Comparison of ENCODE assay signal across 17 cellular contexts in genomic region chr7:50687575-50688261, GRCh38.
DNase-seq lines count a peak whose midpoint lies in the region; TF ChIP-seq lines count a peak whose summit lies in the region.
"Had no signal": no experiment of that assay in that cellular context is flagged by ENCODE, and none has a peak within 500 bp of the region (broad histone marks: within the 10 kb centered on the region; RNA-seq: fewer than 3 reads in every experiment).

No MANE protein-coding gene starts in this region.

- H3K36me3 Mint-ChIP-seq in brain = peaks cover 64% of the 10 kb centered on the region
- H3K36me3 Mint-ChIP-seq in glutamatergic neuron (ENCODE audit: unreplicated experiment) = peaks cover 7% of the 10 kb centered on the region
- H3K36me3 Mint-ChIP-seq in activated CD4-positive, alpha-beta memory T cell treated with anti-CD3 and anti-CD28 coated beads for 36 hours = no peaks in the 10 kb centered on the region
- H3K36me3 Mint-ChIP-seq: activated naive CD8-positive, alpha-beta T cell had no signal

- H3K9me3 Mint-ChIP-seq in brain (peaks cover 0 to 10% (median 0%) of the 10 kb centered on the region in 5 experiments), glutamatergic neuron (ENCODE audit: unreplicated experiment) (peaks cover 9% of the 10 kb centered on the region)
- H3K9me3 Mint-ChIP-seq in activated CD4-positive, alpha-beta memory T cell treated with anti-CD3 and anti-CD28 coated beads for 36 hours = no peaks in the 10 kb centered on the region
- H3K9me3 Mint-ChIP-seq: CD14-positive monocyte, IgD-negative memory B cell had no signal

- TF ChIP-seq POLR2A in sigmoid colon (IDR thresholded peaks at IDR 0.05) (no peak), ovary (IDR thresholded peaks at IDR 0.05) (no peak)

- TF ChIP-seq CTCF in brain (conservative IDR thresholded peaks at IDR 0.05) (no peak), glutamatergic neuron (IDR thresholded peaks at IDR 0.05; ENCODE audit: partially characterized antibody, unreplicated experiment) (no peak), sigmoid colon (IDR thresholded peaks at IDR 0.05) (no peak), ovary (IDR thresholded peaks at IDR 0.05) (no peak)

- intact Hi-C loops in sigmoid colon (cut with DNase I) (no loop called here), ovary (cut with DNase I) (loop anchor here in 1 of 4 donors (10.0 kb wide), 1 partner anchor 543 kb away; no protein-coding TSS in a partner anchor)
- intact Hi-C loops in activated CD4-positive, alpha-beta memory T cell treated with anti-CD3 and anti-CD28 coated beads for 36 hours (cut with micrococcal nuclease) = no loop called here

- DNase-seq in GM03348 (ENCODE audit: low spot score) (peak; percentile 79), glutamatergic neuron (no peak), sigmoid colon (no peak), T-helper 9 cell (no peak), globus pallidus (ENCODE audit: low spot score) (no peak), ovary (no peak)
- DNase-seq in activated CD4-positive, alpha-beta memory T cell treated with anti-CD3 and anti-CD28 coated beads for 36 hours = no peak
- DNase-seq: foreskin keratinocyte; NCI-H1105; stimulated activated CD4-positive, alpha-beta T cell treated with anti-CD3 and anti-CD28 coated beads, Interleukin-2, amount 100 ng/mL, for 24 hours; uterus had no signal

- H3K9me3 ChIP-seq in sigmoid colon (no peaks in the 10 kb centered on the region), ovary (no peaks in the 10 kb centered on the region)
- H3K9me3 ChIP-seq: prostate gland, uterus had no signal

- no peaks in the 10 kb centered on the region for H3K27me3 ChIP-seq in sigmoid colon
- H3K27me3 ChIP-seq in ovary = no peaks in the 10 kb centered on the region
- H3K27me3 ChIP-seq: foreskin keratinocyte, uterus had no signal

- H3K27me3 Mint-ChIP-seq in brain = no peaks in the 10 kb centered on the region
- H3K27me3 Mint-ChIP-seq in glutamatergic neuron (ENCODE audit: unreplicated experiment) = peaks cover 6% of the 10 kb centered on the region
- H3K27me3 Mint-ChIP-seq in activated CD4-positive, alpha-beta memory T cell treated with anti-CD3 and anti-CD28 coated beads for 36 hours = no peaks in the 10 kb centered on the region

- peaks cover 0 to 64% (median 52%) of the 10 kb centered on the region in 4 donors for H3K4me1 ChIP-seq in sigmoid colon
- no peaks in the 10 kb centered on the region for H3K4me1 ChIP-seq in ovary (ENCODE audit: insufficient read depth)
- H3K4me1 ChIP-seq: foreskin keratinocyte, uterus had no signal

- POLR2A ChIA-PET in activated CD4-positive, alpha-beta memory T cell treated with anti-CD3 and anti-CD28 coated beads for 36 hours (lab: Charles Lee) = no interaction called here

- TF ChIP-seq EP300 in sigmoid colon (IDR thresholded peaks at IDR 0.05) = no peak
- no peak for TF ChIP-seq EP300 in ovary (IDR thresholded peaks at IDR 0.05)

- H3K4me3 ChIP-seq in sigmoid colon = no peak overlapping the region
- no peak overlapping the region for H3K4me3 ChIP-seq in ovary
- H3K4me3 ChIP-seq: coronary artery, prostate gland, uterus had no signal

- CTCF ChIA-PET in activated CD4-positive, alpha-beta memory T cell treated with anti-CD3 and anti-CD28 coated beads for 36 hours (lab: Charles Lee) = no interaction called here

- H3K27ac Mint-ChIP-seq in brain = peak overlapping the region in 4 of 5 experiments; percentile 2 to 43 (median 12)
- peak overlapping the region; percentile 89 for H3K27ac Mint-ChIP-seq in glutamatergic neuron (ENCODE audit: unreplicated experiment)
- H3K27ac Mint-ChIP-seq in activated CD4-positive, alpha-beta memory T cell treated with anti-CD3 and anti-CD28 coated beads for 36 hours = no peak overlapping the region
- H3K27ac Mint-ChIP-seq: activated naive CD8-positive, alpha-beta T cell; CD14-positive monocyte had no signal

- H3K27ac ChIP-seq in sigmoid colon (peak overlapping the region; percentile 73 to 91 (median 84)), ovary (no peak overlapping the region)
- H3K27ac ChIP-seq: coronary artery, foreskin keratinocyte, uterus had no signal

- H3K4me3 Mint-ChIP-seq in brain (peak overlapping the region in 1 of 5 experiments; percentile 12), glutamatergic neuron (ENCODE audit: unreplicated experiment) (peak overlapping the region; percentile 48)
- H3K4me3 Mint-ChIP-seq in activated CD4-positive, alpha-beta memory T cell treated with anti-CD3 and anti-CD28 coated beads for 36 hours = no peak overlapping the region
- H3K4me3 Mint-ChIP-seq: activated naive CD8-positive, alpha-beta T cell; CD14-positive monocyte; IgD-negative memory B cell had no signal

- WGBS in sigmoid colon, 2 donors = 88 to 92% methylated on average over 7 of the region's 7 CpGs
- 73 to 75% (median 75%) methylated on average over 7 of the region's 7 CpGs for WGBS in ovary, 3 donors

- peaks cover 0 to 12% (median 0%) of the 10 kb centered on the region in 4 donors for H3K36me3 ChIP-seq in sigmoid colon
- no peaks in the 10 kb centered on the region for H3K36me3 ChIP-seq in ovary
- H3K36me3 ChIP-seq: prostate gland, uterus had no signal

- H3K4me1 Mint-ChIP-seq in brain = peaks cover 21% of the 10 kb centered on the region
- peaks cover 25% of the 10 kb centered on the region for H3K4me1 Mint-ChIP-seq in glutamatergic neuron (ENCODE audit: low read depth, unreplicated experiment)
- no peaks in the 10 kb centered on the region for H3K4me1 Mint-ChIP-seq in activated CD4-positive, alpha-beta memory T cell treated with anti-CD3 and anti-CD28 coated beads for 36 hours (ENCODE audit: low read depth)
- H3K4me1 Mint-ChIP-seq: IgD-negative memory B cell had no signal

Comparison
In these comparisons a context has a peak if more than half of its experiments do, and no peak if none do; other contexts are left out.
1. H3K27ac ChIP-seq: peak in sigmoid colon (4 of 4); none in ovary (0 of 2).